ENCODE assay signal across 23 cellular contexts in genomic region chr13:42984691-42985090, GRCh38. TPM values are rescaled to one million over a fixed set of nuclear protein-coding genes. Genes with fewer than 3 reads are reported as not detected.
DNase-seq lines count a peak whose midpoint lies in the region; ATAC-seq, FAIRE-seq and TF ChIP-seq lines count a peak whose summit lies in the region.
"Had no signal": no experiment of that assay in that cellular context is flagged by ENCODE, and none has a peak within 500 bp of the region (broad histone marks: within the 10 kb centered on the region; RNA-seq: fewer than 3 reads in every experiment).

No MANE protein-coding gene starts in this region.

- H3K4me2 ChIP-seq in GM12878 (ENCODE audit: control insufficient read depth, insufficient read depth) = peak overlapping the region; percentile 41

- no peaks in the 10 kb centered on the region; the same call in 1 of the 3 replicates for H3K9me3 ChIP-seq in GM12878 (replicated peaks; ENCODE audit: control insufficient read depth, insufficient read depth, low read length)
- no peaks in the 10 kb centered on the region for H3K9me3 ChIP-seq in subcutaneous abdominal adipose tissue (ENCODE audit: control insufficient read depth in 5 of 5, low read length in 5 of 5)
- H3K9me3 ChIP-seq: esophagus squamous epithelium, gastrocnemius medialis, neutrophil, prostate gland had no signal

- peaks cover 17% of the 10 kb centered on the region for H3K79me2 ChIP-seq in GM12878 (ENCODE audit: control insufficient read depth, insufficient read depth, low read length)

- ATAC-seq in HG02759 (IDR thresholded peaks at IDR 0.05; ENCODE audit: unreplicated experiment) (peak; percentile 52), GM12878 (peak; percentile 69), GM21381 (IDR thresholded peaks at IDR 0.05; ENCODE audit: unreplicated experiment) (no peak), GM19328 (IDR thresholded peaks at IDR 0.05; ENCODE audit: unreplicated experiment) (no peak)

- CTCF ChIA-PET in GM12878 (lab: Yijun Ruan, JAX) = interaction anchor here (1.2 kb wide), 2 partner anchors 13 to 38 kb away, joined by 3 read pairs; partner anchors contain the start of gene DNAJC15

- H3K9ac ChIP-seq in GM12878 (ENCODE audit: control insufficient read depth, insufficient read depth, low read length) = no peak overlapping the region
- no peak overlapping the region for H3K9ac ChIP-seq in subcutaneous abdominal adipose tissue (ENCODE audit: low read length in 5 of 5)

- H3K36me3 ChIP-seq in GM12878 (ENCODE audit: control insufficient read depth in 2 of 2, insufficient read depth in 2 of 2, low read length in 1 of 2) = peaks cover 0 to 10% of the 10 kb centered on the region in 2 experiments; a peak in 1 of 4 replicates
- H3K36me3 ChIP-seq in subcutaneous abdominal adipose tissue (ENCODE audit: control insufficient read depth in 5 of 5, insufficient read depth in 5 of 5, low read length in 5 of 5) = no peaks in the 10 kb centered on the region
- H3K36me3 ChIP-seq: esophagus squamous epithelium, gastrocnemius medialis, neutrophil, prostate gland had no signal

- DNase-seq in GM12892 (ENCODE audit: insufficient read length) (no peak), GM12878 (ENCODE audit: low read depth, low spot score) (no peak), NCI-H2081 treated with DMSO at 0.1 percent for 48 hours (lab: John Stamatoyannopoulos, UW) (no peak)
- DNase-seq: activated CD4-positive, alpha-beta T cell treated with anti-CD3 and anti-CD28 coated beads for 48 hours; AML-193; COR-L47; endodermal cell; esophagus squamous epithelium; gastrocnemius medialis; hypothalamus; NCI-H1092 treated with DMSO at 0.1 percent for 48 hours; NCI-H2081; NCI-H510A; NK-92 treated with Interleukin-12 subunit alpha and Interleukin-12 subunit beta, amount 100 ng/mL, for 24 hours; RPMI8226 had no signal

- BruUV-seq in GM12878 (replicated peaks; lab: Mats Ljungman, UMichigan) = no TSS peak

- no peak overlapping the region for H2AFZ ChIP-seq in GM12878 (ENCODE audit: control insufficient read depth, low read depth, low read length)

- no peak for TF ChIP-seq POLR2A in GM12892 (IDR thresholded peaks at IDR 0.05; ENCODE audit: low read depth, low read length)
- no peak for TF ChIP-seq POLR2A in GM12878 (IDR thresholded peaks at IDR 0.05; ENCODE audit: low read depth, low read length)

- in situ Hi-C loops in GM12878 (cut with MboI) = no loop called here

- no peaks in the 10 kb centered on the region for H4K20me1 ChIP-seq in GM12878 (ENCODE audit: control insufficient read depth, insufficient read depth)

- WGBS in GM12878 (ENCODE audit: insufficient coverage, insufficient replicate concordance, low lambda C conversion rate, missing lambda C conversion rate) = 0% methylated on average over 1 of the region's 1 CpG

- RAD21 ChIA-PET in GM12878 (lab: Charles Lee; ENCODE audit: unreplicated experiment) = no interaction called here

- TF ChIP-seq EP300 in GM12878 (IDR thresholded peaks at IDR 0.05; ENCODE audit: borderline replicate concordance in 1 of 2, control insufficient read depth in 1 of 2, low read depth in 2 of 2, low read length in 2 of 2) = no peak

- peak overlapping the region; percentile 20; the same call in 1 of the 2 replicates for H3K27ac ChIP-seq in GM12878 (ENCODE audit: control insufficient read depth, insufficient read depth)
- peak overlapping the region; percentile 78 for H3K27ac ChIP-seq in subcutaneous abdominal adipose tissue (ENCODE audit: low read depth, low read length)
- H3K27ac ChIP-seq: esophagus squamous epithelium, gastrocnemius medialis, neutrophil, prostate gland had no signal

- H3K4me1 ChIP-seq in GM12878 (ENCODE audit: control insufficient read depth, insufficient read depth, low read length) (peaks cover 14% of the 10 kb centered on the region), subcutaneous abdominal adipose tissue (ENCODE audit: control insufficient read depth in 5 of 5, insufficient read depth in 5 of 5, low read length in 5 of 5) (peaks cover 3 to 32% (median 25%) of the 10 kb centered on the region in 5 donors)
- H3K4me1 ChIP-seq: prostate gland had no signal

- no peak overlapping the region for H3K4me3 ChIP-seq in GM12878
- H3K4me3 ChIP-seq in subcutaneous abdominal adipose tissue (ENCODE audit: low read depth in 1 of 5, low read length in 5 of 5) = no peak overlapping the region
- H3K4me3 ChIP-seq: gastrocnemius medialis, prostate gland had no signal

- no peaks in the 10 kb centered on the region for H3K27me3 ChIP-seq in GM12878 (replicated peaks in 1 of 2; ENCODE audit: control insufficient read depth in 2 of 2, insufficient read depth in 2 of 2, low read length in 1 of 2)
- H3K27me3 ChIP-seq in subcutaneous abdominal adipose tissue (ENCODE audit: control insufficient read depth in 5 of 5, insufficient read depth in 4 of 5, low read length in 5 of 5) = no peaks in the 10 kb centered on the region
- H3K27me3 ChIP-seq: esophagus squamous epithelium, gastrocnemius medialis, neutrophil had no signal

- FAIRE-seq in GM12892 (lab: Jason Lieb, UNC) = peak; percentile 54
- FAIRE-seq in GM12878 (lab: Jason Lieb, UNC) = no peak
- FAIRE-seq: colon, islet of Langerhans had no signal

- intact Hi-C loops in GM12878 (cut with micrococcal nuclease; ENCODE audit: unreplicated experiment) = no loop called here

- SMC1A ChIA-PET in GM12878 (lab: Charles Lee; ENCODE audit: uncharacterized antibody, unreplicated experiment) = interaction anchor here (0.6 to 11.2 kb wide), 7 partner anchors 13 to 111 kb away, joined by 3 to 150 read pairs (median 5); partner anchors contain the start of gene DNAJC15

- POLR2A ChIA-PET in GM12878 (lab: Charles Lee) = interaction anchor here (1.3 to 2.2 kb wide), 2 partner anchors 13 to 40 kb away, joined by 6 to 8 read pairs; no protein-coding TSS in a partner anchor

- TF ChIP-seq RAD21 in GM12878 (IDR thresholded peaks at IDR 0.05; ENCODE audit: insufficient read depth, low read depth, low read length) = no peak

- TF ChIP-seq CTCF in GM12878 (IDR thresholded peaks at IDR 0.05 in 2 of 3, conservative IDR thresholded peaks at IDR 0.05 in 1 of 3; ENCODE audit: control insufficient read depth in 2 of 3, extremely low read depth in 1 of 3, insufficient read depth in 1 of 3, low read depth in 3 of 3, low read length in 3 of 3) = no peak

TF ChIP-seq in GM12878, 131 proteins besides CTCF, POLR2A, EP300 and RAD21 (continues in another document):
- TF ChIP-seq MYB (IDR thresholded peaks at IDR 0.05; ENCODE audit: borderline replicate concordance, low read depth, low read length) (no peak), POLR2AphosphoS2 (IDR thresholded peaks at IDR 0.05; ENCODE audit: low read depth, low read length) (no peak), IKZF2 (IDR thresholded peaks at IDR 0.05) (peak in 1 of 2 experiments; percentile 55; a peak in 1 of 4 replicates), SMAD1 (IDR thresholded peaks at IDR 0.05; ENCODE audit: low read depth, partially characterized antibody) (no peak), HDAC2 (IDR thresholded peaks at IDR 0.05) (no peak), IKZF1 (conservative IDR thresholded peaks at IDR 0.05) (peak; percentile 31), TBL1XR1 (IDR thresholded peaks at IDR 0.05; ENCODE audit: low read depth, low read length) (no peak), FOXK2 (IDR thresholded peaks at IDR 0.05) (no peak), NRF1 (conservative IDR thresholded peaks at IDR 0.05; ENCODE audit: low read depth, low read length) (no peak), SIX5 (IDR thresholded peaks at IDR 0.05; ENCODE audit: low read depth, low read length, severe bottlenecking) (no peak), BRCA1 (IDR thresholded peaks at IDR 0.05; ENCODE audit: low read depth, low read length) (no peak), ZNF217 (IDR thresholded peaks at IDR 0.05) (no peak), TCF3 (IDR thresholded peaks at IDR 0.05; ENCODE audit: borderline replicate concordance, insufficient read depth, low read depth, low read length) (no peak)

RNA-seq across cellular contexts. Expression of gene EPSTI1, which starts 7.3 kb away (rescaled TPM):
- 25.9 TPM for polyA plus RNA-seq in GM12892 (2012; ENCODE audit: missing spikeins)
- total RNA-seq in GM12878 (2013; cell fraction: nucleolus; rRNA removed) = 60.8 and 68.9 TPM in 2 replicates
- 22.0 and 24.9 TPM in 2 replicates for total RNA-seq in GM12878 (2014; rRNA removed)
- 26.4 and 32.0 TPM in 2 replicates for total RNA-seq in GM12878 (2014; rRNA removed; fragmentation: Illumina TruSeq; extraction: Trizol)
- total RNA-seq in GM12878 (2021) = 31.4 and 43.3 TPM in 2 replicates
- 12.9 TPM for polyA plus RNA-seq in GM12878 (2011; ENCODE audit: low read depth)
- polyA plus RNA-seq in GM12878 (2011; rRNA removed) = 31.3 and 47.1 TPM in 2 replicates
- polyA plus RNA-seq in GM12878 (2011; cell fraction: cytosol; rRNA removed) = 14.9 and 25.8 TPM in 2 replicates
- polyA plus RNA-seq in GM12878 (2011; cell fraction: nucleus; rRNA removed) = 25.8 and 27.6 TPM in 2 replicates
- 18.7 and 26.8 TPM in 2 replicates for polyA plus RNA-seq in GM12878 (2012)
- 32.0 and 42.2 TPM in 2 replicates for polyA plus RNA-seq in GM12878 (2014; fragmentation: Illumina TruSeq; extraction: Trizol)
- 1 to 10 TPM; 4.7 to 8.9 TPM for polyA plus RNA-seq in GM12878 (2014; fragmentation: Nextera tagmentation; extraction: Ambion mirVana)
- polyA plus RNA-seq in GM12878 (2014; rRNA removed) = 23.0 and 29.8 TPM in 2 replicates
- polyA plus RNA-seq in GM12878 (2016; fragmentation: Nextera tagmentation; extraction: Ambion mirVana) = 10 to 100 TPM; 14.2 to 14.6 TPM
- 12.1 and 13.1 TPM in 2 replicates for polyA minus RNA-seq in GM12878 (2011; rRNA and poly(A)+ RNA removed)
- polyA minus RNA-seq in GM12878 (2011; cell fraction: cytosol; rRNA and poly(A)+ RNA removed) = 14.1 and 15.0 TPM in 2 replicates
- 14.9 and 26.5 TPM in 2 replicates for polyA minus RNA-seq in GM12878 (2011; cell fraction: nucleus; rRNA and poly(A)+ RNA removed)

RNA-seq across cellular contexts. Expression of gene DNAJC15, which starts 38.7 kb away (rescaled TPM):
- 26.8 TPM for polyA plus RNA-seq in GM12892 (2012; ENCODE audit: missing spikeins)
- 31.1 and 33.5 TPM in 2 replicates for total RNA-seq in GM12878 (2013; cell fraction: nucleolus; rRNA removed)
- 30.4 and 36.4 TPM in 2 replicates for total RNA-seq in GM12878 (2014; rRNA removed)
- total RNA-seq in GM12878 (2014; rRNA removed; fragmentation: Illumina TruSeq; extraction: Trizol) = 15.1 and 16.5 TPM in 2 replicates
- 29.5 and 30.2 TPM in 2 replicates for total RNA-seq in GM12878 (2021)
- 3.7 TPM for polyA plus RNA-seq in GM12878 (2011; ENCODE audit: low read depth)
- 47.3 and 58.4 TPM in 2 replicates for polyA plus RNA-seq in GM12878 (2011; rRNA removed)
- 38.7 and 59.0 TPM in 2 replicates for polyA plus RNA-seq in GM12878 (2011; cell fraction: cytosol; rRNA removed)
- 26.1 and 29.6 TPM in 2 replicates for polyA plus RNA-seq in GM12878 (2011; cell fraction: nucleus; rRNA removed)
- polyA plus RNA-seq in GM12878 (2012) = 15.5 and 16.5 TPM in 2 replicates
- 13.1 TPM in 2 replicates for polyA plus RNA-seq in GM12878 (2014; fragmentation: Illumina TruSeq; extraction: Trizol)
- polyA plus RNA-seq in GM12878 (2014; fragmentation: Nextera tagmentation; extraction: Ambion mirVana) = 100 to 1,000 TPM; 102 to 104 TPM
- polyA plus RNA-seq in GM12878 (2014; rRNA removed) = 50.4 and 52.6 TPM in 2 replicates
- 10 to 100 TPM; 94.4 to 98.8 TPM for polyA plus RNA-seq in GM12878 (2016; fragmentation: Nextera tagmentation; extraction: Ambion mirVana)
- polyA minus RNA-seq in GM12878 (2011; rRNA and poly(A)+ RNA removed) = 20.0 and 24.4 TPM in 2 replicates
- polyA minus RNA-seq in GM12878 (2011; cell fraction: cytosol; rRNA and poly(A)+ RNA removed) = 7.8 and 16.5 TPM in 2 replicates
- 8.7 and 13.7 TPM in 2 replicates for polyA minus RNA-seq in GM12878 (2011; cell fraction: nucleus; rRNA and poly(A)+ RNA removed)

Comparison
In these comparisons a context has a peak if more than half of its experiments do, and no peak if none do; other contexts are left out.
1. ATAC-seq: peak in HG02759 (single experiment) and GM12878 (single experiment); none in GM21381 (single experiment) and GM19328 (single experiment).